In the genomic region with DNA sequence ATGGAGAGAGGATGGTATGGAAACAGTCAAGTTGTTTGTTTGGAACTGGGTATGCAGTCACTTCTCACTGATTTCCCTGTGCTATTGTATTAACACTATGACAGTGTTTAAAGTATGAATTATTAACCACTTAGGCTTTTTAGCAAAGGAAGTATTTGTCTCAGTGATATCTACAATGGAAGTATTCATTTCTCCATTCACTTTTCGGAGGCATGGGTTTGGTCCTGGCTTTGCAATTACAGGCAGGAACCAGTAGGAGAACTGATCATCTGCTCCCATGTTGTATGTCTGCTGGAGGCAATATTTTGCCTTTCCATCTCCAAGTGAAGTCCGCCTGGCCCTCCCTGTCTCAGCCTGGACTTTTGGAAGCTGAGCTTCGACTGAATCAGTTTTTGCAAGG, we compare ENCODE assay signal across 1 cellular context.
TF ChIP-seq lines count a peak whose summit lies in the region.

No MANE protein-coding gene starts in this region.

TF ChIP-seq in GM23338, 12 proteins besides CTCF, POLR2A, EP300 and RAD21 (continued from another document):
- TF ChIP-seq, protein P1, sequence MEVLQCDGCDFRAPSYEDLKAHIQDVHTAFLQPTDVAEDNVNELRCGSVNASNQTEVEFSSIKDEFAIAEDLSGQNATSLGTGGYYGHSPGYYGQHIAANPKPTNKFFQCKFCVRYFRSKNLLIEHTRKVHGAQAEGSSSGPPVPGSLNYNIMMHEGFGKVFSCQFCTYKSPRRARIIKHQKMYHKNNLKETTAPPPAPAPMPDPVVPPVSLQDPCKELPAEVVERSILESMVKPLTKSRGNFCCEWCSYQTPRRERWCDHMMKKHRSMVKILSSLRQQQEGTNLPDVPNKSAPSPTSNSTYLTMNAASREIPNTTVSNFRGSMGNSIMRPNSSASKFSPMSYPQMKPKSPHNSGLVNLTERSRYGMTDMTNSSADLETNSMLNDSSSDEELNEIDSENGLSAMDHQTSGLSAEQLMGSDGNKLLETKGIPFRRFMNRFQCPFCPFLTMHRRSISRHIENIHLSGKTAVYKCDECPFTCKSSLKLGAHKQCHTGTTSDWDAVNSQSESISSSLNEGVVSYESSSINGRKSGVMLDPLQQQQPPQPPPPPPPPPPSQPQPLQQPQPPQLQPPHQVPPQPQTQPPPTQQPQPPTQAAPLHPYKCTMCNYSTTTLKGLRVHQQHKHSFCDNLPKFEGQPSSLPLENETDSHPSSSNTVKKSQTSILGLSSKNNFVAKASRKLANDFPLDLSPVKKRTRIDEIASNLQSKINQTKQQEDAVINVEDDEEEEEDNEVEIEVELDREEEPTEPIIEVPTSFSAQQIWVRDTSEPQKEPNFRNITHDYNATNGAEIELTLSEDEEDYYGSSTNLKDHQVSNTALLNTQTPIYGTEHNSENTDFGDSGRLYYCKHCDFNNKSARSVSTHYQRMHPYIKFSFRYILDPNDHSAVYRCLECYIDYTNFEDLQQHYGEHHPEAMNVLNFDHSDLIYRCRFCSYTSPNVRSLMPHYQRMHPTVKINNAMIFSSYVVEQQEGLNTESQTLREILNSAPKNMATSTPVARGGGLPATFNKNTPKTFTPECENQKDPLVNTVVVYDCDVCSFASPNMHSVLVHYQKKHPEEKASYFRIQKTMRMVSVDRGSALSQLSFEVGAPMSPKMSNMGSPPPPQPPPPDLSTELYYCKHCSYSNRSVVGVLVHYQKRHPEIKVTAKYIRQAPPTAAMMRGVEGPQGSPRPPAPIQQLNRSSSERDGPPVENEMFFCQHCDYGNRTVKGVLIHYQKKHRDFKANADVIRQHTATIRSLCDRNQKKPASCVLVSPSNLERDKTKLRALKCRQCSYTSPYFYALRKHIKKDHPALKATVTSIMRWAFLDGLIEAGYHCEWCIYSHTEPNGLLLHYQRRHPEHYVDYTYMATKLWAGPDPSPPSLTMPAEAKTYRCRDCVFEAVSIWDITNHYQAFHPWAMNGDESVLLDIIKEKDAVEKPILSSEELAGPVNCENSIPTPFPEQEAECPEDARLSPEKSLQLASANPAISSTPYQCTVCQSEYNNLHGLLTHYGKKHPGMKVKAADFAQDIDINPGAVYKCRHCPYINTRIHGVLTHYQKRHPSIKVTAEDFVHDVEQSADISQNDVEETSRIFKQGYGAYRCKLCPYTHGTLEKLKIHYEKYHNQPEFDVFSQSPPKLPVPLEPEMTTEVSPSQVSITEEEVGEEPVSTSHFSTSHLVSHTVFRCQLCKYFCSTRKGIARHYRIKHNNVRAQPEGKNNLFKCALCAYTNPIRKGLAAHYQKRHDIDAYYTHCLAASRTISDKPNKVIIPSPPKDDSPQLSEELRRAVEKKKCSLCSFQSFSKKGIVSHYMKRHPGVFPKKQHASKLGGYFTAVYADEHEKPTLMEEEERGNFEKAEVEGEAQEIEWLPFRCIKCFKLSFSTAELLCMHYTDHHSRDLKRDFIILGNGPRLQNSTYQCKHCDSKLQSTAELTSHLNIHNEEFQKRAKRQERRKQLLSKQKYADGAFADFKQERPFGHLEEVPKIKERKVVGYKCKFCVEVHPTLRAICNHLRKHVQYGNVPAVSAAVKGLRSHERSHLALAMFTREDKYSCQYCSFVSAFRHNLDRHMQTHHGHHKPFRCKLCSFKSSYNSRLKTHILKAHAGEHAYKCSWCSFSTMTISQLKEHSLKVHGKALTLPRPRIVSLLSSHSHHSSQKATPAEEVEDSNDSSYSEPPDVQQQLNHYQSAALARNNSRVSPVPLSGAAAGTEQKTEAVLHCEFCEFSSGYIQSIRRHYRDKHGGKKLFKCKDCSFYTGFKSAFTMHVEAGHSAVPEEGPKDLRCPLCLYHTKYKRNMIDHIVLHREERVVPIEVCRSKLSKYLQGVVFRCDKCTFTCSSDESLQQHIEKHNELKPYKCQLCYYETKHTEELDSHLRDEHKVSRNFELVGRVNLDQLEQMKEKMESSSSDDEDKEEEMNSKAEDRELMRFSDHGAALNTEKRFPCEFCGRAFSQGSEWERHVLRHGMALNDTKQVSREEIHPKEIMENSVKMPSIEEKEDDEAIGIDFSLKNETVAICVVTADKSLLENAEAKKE (CRISPR knock-in tag; IDR thresholded peaks at IDR 0.05), result no peak
